Comparison of ENCODE assay signal across 24 cellular contexts in genomic region chrX:12344954-12345353, GRCh38.
"Had no signal": no experiment of that assay in that cellular context is flagged by ENCODE, and none has a peak within 500 bp of the region (broad histone marks: within the 10 kb centered on the region; RNA-seq: fewer than 3 reads in every experiment).

No MANE protein-coding gene starts in this region.

- H3K27me3 ChIP-seq: stomach, suprapubic skin, testis, thyroid gland, tibial artery, tibial nerve, transverse colon, upper lobe of left lung, upper lobe of right lung, vagina had no signal

- DNase-seq: stimulated activated CD4-positive, alpha-beta T cell treated with anti-CD3 and anti-CD28 coated beads, Interleukin-2, amount 100 ng/mL, for 48 hours; stimulated activated CD4-positive, alpha-beta T cell treated with anti-CD3 and anti-CD28 coated beads, Interleukin-4, amount 100 ng/mL, for 1 hour; stimulated activated CD4-positive, alpha-beta T cell treated with anti-CD3 and anti-CD28 coated beads, Interleukin-4, amount 100 ng/mL, for 24 hours; stimulated activated CD4-positive, alpha-beta T cell treated with anti-CD3 and anti-CD28 coated beads, Interleukin-4, amount 100 ng/mL, for 4 hours; stimulated activated CD8-positive, alpha-beta memory T cell treated with anti-CD3 and anti-CD28 coated beads, Interleukin-4, amount 100 ng/mL, for 48 hours; stimulated activated naive B cell treated with anti-CD40 and anti-IgM and Interleukin-4, amounts not matched to agents 10 μg/mL and 1 μg/mL and 100 μg/mL, for 72 hours; stimulated activated naive CD4-positive, alpha-beta T cell; stimulated activated naive CD4-positive, alpha-beta T cell treated with Interleukin-2 at 50 U/mL for 16 hours; stimulated activated naive CD8-positive, alpha-beta T cell treated with anti-CD3 and anti-CD28 coated beads, Interleukin-15, amount 100 ng/mL, for 72 hours; stimulated activated naive CD8-positive, alpha-beta T cell treated with anti-CD3 and anti-CD28 coated beads, Interleukin-15, Interleukin-2, amounts not matched to agents 100 U/mL and 50 U/mL, for 24 hours; stomach; substantia nigra; testis; thyroid gland; tibial artery; transverse colon; trophoblast cell; upper lobe of left lung; upper lobe of right lung; uterus had no signal

- H3K4me1 ChIP-seq: stomach, suprapubic skin, testis, thyroid gland, tibial artery, tibial nerve, transverse colon, upper lobe of left lung, upper lobe of right lung, uterus, vagina had no signal

- H3K36me3 ChIP-seq: stomach, suprapubic skin, thoracic aorta, thyroid gland, tibial artery, tibial nerve, transverse colon, upper lobe of left lung, upper lobe of right lung, uterus, vagina had no signal

- H3K9me3 ChIP-seq: stomach, suprapubic skin, testis, thoracic aorta, thyroid gland, tibial artery, tibial nerve, transverse colon, upper lobe of left lung, upper lobe of right lung, uterus, vagina had no signal

- H3K4me3 ChIP-seq: stomach, suprapubic skin, testis, thoracic aorta, thyroid gland, tibial artery, tibial nerve, transverse colon, upper lobe of left lung, upper lobe of right lung, uterus, vagina had no signal

- H3K27ac ChIP-seq: stomach, suprapubic skin, testis, thoracic aorta, thyroid gland, tibial artery, tibial nerve, transverse colon, upper lobe of left lung, upper lobe of right lung, uterus, vagina had no signal
